Comparison of ENCODE assay signal across 1 cellular context in genomic region chr15:41893422-41894250, GRCh38.
TF ChIP-seq lines count a peak whose summit lies in the region.

Gene SPTBN5, minus strand, starts transcription at chr15:41894053. Its CDS starts 556 bp downstream, at chr15:41893497.

TF ChIP-seq in H1, 55 proteins besides CTCF, POLR2A, EP300 and RAD21:
- no peak for TF ChIP-seq SIRT6 (IDR thresholded peaks at IDR 0.05; ENCODE audit: low read length)
- no peak for TF ChIP-seq RFX5 (IDR thresholded peaks at IDR 0.05; ENCODE audit: borderline replicate concordance, low read depth, low read length)
- TF ChIP-seq JUND (IDR thresholded peaks at IDR 0.05; ENCODE audit: low read length), result no peak
- no peak for TF ChIP-seq TAF1 (IDR thresholded peaks at IDR 0.05; ENCODE audit: low read depth, low read length)
- TF ChIP-seq PHF8 (conservative IDR thresholded peaks at IDR 0.05; ENCODE audit: low read depth, low read length), result no peak
- no peak for TF ChIP-seq KDM1A (IDR thresholded peaks at IDR 0.05; ENCODE audit: borderline replicate concordance, low read length)
- no peak for TF ChIP-seq SAP30 (IDR thresholded peaks at IDR 0.05; ENCODE audit: insufficient read depth, insufficient replicate concordance, low read length)
- TF ChIP-seq EZH2 (IDR thresholded peaks at IDR 0.05; ENCODE audit: low read depth, low read length, severe bottlenecking), result no peak
- TF ChIP-seq SUZ12 (IDR thresholded peaks at IDR 0.05; ENCODE audit: low read length), result no peak
